Comparison of ENCODE assay signal across 7 cellular contexts in genomic region chrX:118495958-118496762, GRCh38. TPM values are rescaled to one million over a fixed set of nuclear protein-coding genes. Genes with fewer than 3 reads are reported as not detected.
DNase-seq lines count a peak whose midpoint lies in the region; ATAC-seq and TF ChIP-seq lines count a peak whose summit lies in the region.

No MANE protein-coding gene starts in this region.

- peak overlapping the region; percentile 90 for H3K4me3 Mint-ChIP-seq in neural crest cell

- peak overlapping the region; percentile 19 for H3K27ac Mint-ChIP-seq in neural crest cell (ENCODE audit: unreplicated experiment)

- H3K4me1 ChIP-seq in subcutaneous abdominal adipose tissue (ENCODE audit: control insufficient read depth in 5 of 5, insufficient read depth in 5 of 5, low read length in 5 of 5) = peaks cover 0 to 21% (median 13%) of the 10 kb centered on the region in 5 donors

- H3K36me3 ChIP-seq in subcutaneous abdominal adipose tissue (ENCODE audit: control insufficient read depth in 5 of 5, insufficient read depth in 5 of 5, low read length in 5 of 5) = no peaks in the 10 kb centered on the region

- peaks cover under 1% of the 10 kb centered on the region for H3K9me3 Mint-ChIP-seq in neural crest cell

- H3K27me3 ChIP-seq in subcutaneous abdominal adipose tissue (ENCODE audit: control insufficient read depth in 5 of 5, insufficient read depth in 4 of 5, low read length in 5 of 5) = peaks cover 0 to 8% (median 7%) of the 10 kb centered on the region in 5 donors

- H3K9ac ChIP-seq in subcutaneous abdominal adipose tissue (ENCODE audit: low read length in 5 of 5) = peak overlapping the region; percentile 52 to 80 (median 74)

- peak overlapping the region; percentile 70 to 82 (median 76) for H3K4me3 ChIP-seq in subcutaneous abdominal adipose tissue (ENCODE audit: low read depth in 1 of 5, low read length in 5 of 5)

- H3K9me3 ChIP-seq in subcutaneous abdominal adipose tissue (ENCODE audit: control insufficient read depth in 5 of 5, low read length in 5 of 5) = peaks cover 0 to 8% (median 0%) of the 10 kb centered on the region in 5 donors

- H3K27me3 Mint-ChIP-seq in neural crest cell (ENCODE audit: low read depth) = peaks cover 3% of the 10 kb centered on the region

- no peak for TF ChIP-seq CTCF in neural crest cell (conservative IDR thresholded peaks at IDR 0.05)

- H3K4me1 Mint-ChIP-seq in neural crest cell = peaks cover 27% of the 10 kb centered on the region

- H3K27ac ChIP-seq in subcutaneous abdominal adipose tissue (ENCODE audit: low read depth, low read length) = peak overlapping the region; percentile 81

- DNase-seq in NCI-H69 (lab: John Stamatoyannopoulos, UW) (peak; percentile 88), neural crest cell (ENCODE audit: low read depth, low spot score) (peak; percentile 4)
- peak; percentile 46 to 50 for DNase-seq in activated CD8-positive, alpha-beta memory T cell treated with anti-CD3 and anti-CD28 coated beads for 4 hours (ENCODE audit: low read depth in 2 of 2)

- ATAC-seq in GM18867 (IDR thresholded peaks at IDR 0.05; ENCODE audit: unreplicated experiment) = peak; percentile 60
- peak; percentile 56 for ATAC-seq in HG02943 (IDR thresholded peaks at IDR 0.05; ENCODE audit: low read depth, unreplicated experiment)
- ATAC-seq in esophagus mucosa = peak; percentile 86

- H3K36me3 Mint-ChIP-seq in neural crest cell (ENCODE audit: low read depth) = no peaks in the 10 kb centered on the region

RNA-seq across cellular contexts. Expression of gene DOCK11, which starts 0.5 kb away (rescaled TPM):
- total RNA-seq in esophagus mucosa = 9.3 TPM
- 13.2 and 14.6 TPM in 2 replicates for total RNA-seq in neural crest cell

Comparison
In these comparisons a context has a peak if more than half of its experiments do, and no peak if none do; other contexts are left out.
1. Peak in every context shown above with its lines: DNase-seq, ATAC-seq, H3K4me3 ChIP-seq and H3K27ac ChIP-seq.
2. DNase-seq: peak in every context shown above with its lines; median percentile 88 in NCI-H69; 48 in activated CD8-positive, alpha-beta memory T cell treated with anti-CD3 and anti-CD28 coated beads for 4 hours; 4 in neural crest cell.